Comparison of ENCODE assay signal across 17 cellular contexts in genomic region chr3:197023998-197024651, GRCh38. TPM values are rescaled to one million over a fixed set of nuclear protein-coding genes. Genes with fewer than 3 reads are reported as not detected.
DNase-seq lines count a peak whose midpoint lies in the region; ATAC-seq lines count a peak whose summit lies in the region.
"Had no signal": no experiment of that assay in that cellular context is flagged by ENCODE, and none has a peak within 500 bp of the region (broad histone marks: within the 10 kb centered on the region; RNA-seq: fewer than 3 reads in every experiment).

No MANE protein-coding gene starts in this region.

- peaks cover 11% of the 10 kb centered on the region for H3K4me1 Mint-ChIP-seq in activated CD4-positive, alpha-beta T cell treated with anti-CD3 and anti-CD28 coated beads for 36 hours
- peaks cover 19% of the 10 kb centered on the region for H3K4me1 Mint-ChIP-seq in activated CD4-positive, alpha-beta memory T cell treated with anti-CD3 and anti-CD28 coated beads, Interleukin-2, amount 10 ng/mL, durations not matched to agents 7 days and 5 days
- peaks cover 25% of the 10 kb centered on the region for H3K4me1 Mint-ChIP-seq in activated CD8-positive, alpha-beta T cell treated with anti-CD3 and anti-CD28 coated beads, Interleukin-2, amount 10 ng/mL, durations not matched to agents 7 days and 5 days (ENCODE audit: low read depth)

- H2BK15ac ChIP-seq in neuronal stem cell (ENCODE audit: low read length): peak overlapping the region; percentile 20

- no peaks in the 10 kb centered on the region for H3F3A ChIP-seq in GM23248 (ENCODE audit: insufficient read depth)

- peaks cover 1% of the 10 kb centered on the region for H3K79me1 ChIP-seq in neuronal stem cell (ENCODE audit: low read depth, low read length)

- CTCF ChIA-PET in activated CD4-positive, alpha-beta T cell treated with anti-CD3 and anti-CD28 coated beads for 36 hours (lab: Charles Lee): interaction anchor here (1.6 kb wide), 1 partner anchor 486 kb away, joined by 3 read pairs; no protein-coding TSS in a partner anchor
- CTCF ChIA-PET in activated CD4-positive, alpha-beta memory T cell treated with anti-CD3 and anti-CD28 coated beads, Interleukin-2, amount 10 ng/mL, durations not matched to agents 7 days and 5 days (lab: Charles Lee): interaction anchor here (1.8 kb wide), 1 partner anchor 11 kb away, joined by 7 read pairs; no protein-coding TSS in a partner anchor
- CTCF ChIA-PET in activated CD8-positive, alpha-beta T cell treated with anti-CD3 and anti-CD28 coated beads, Interleukin-2, amount 10 ng/mL, durations not matched to agents 7 days and 5 days (lab: Charles Lee): no interaction called here

- no peak overlapping the region for H3K27ac ChIP-seq in GM23248
- H3K27ac ChIP-seq in neuronal stem cell (replicated peaks; ENCODE audit: low read length): no peak overlapping the region
- H3K27ac ChIP-seq: spleen, uterus had no signal

- peak; percentile 23 for DNase-seq in activated CD4-positive, alpha-beta T cell treated with anti-CD3 and anti-CD28 coated beads for 36 hours
- no peak for DNase-seq in activated CD4-positive, alpha-beta T cell treated with anti-CD3 and anti-CD28 coated beads for 48 hours
- DNase-seq in GM23248 (peak; percentile 27), neuronal stem cell (ENCODE audit: low spot score) (no peak)
- peak; percentile 14 for DNase-seq in activated CD4-positive, alpha-beta memory T cell treated with anti-CD3 and anti-CD28 coated beads, Interleukin-2, amount 10 ng/mL, durations not matched to agents 7 days and 5 days
- no peak for DNase-seq in stimulated activated CD4-positive, alpha-beta T cell treated with anti-CD3 and anti-CD28 coated beads, Interleukin-2, amount 100 ng/mL, for 24 hours
- no peak for DNase-seq in activated CD8-positive, alpha-beta T cell treated with anti-CD3 and anti-CD28 coated beads, Interleukin-2, amount 10 ng/mL, durations not matched to agents 7 days and 5 days
- DNase-seq: activated CD8-positive, alpha-beta memory T cell treated with anti-CD3 and anti-CD28 coated beads, Interleukin-2, amount 50 U/mL, for 4 hours; effector memory CD4-positive, alpha-beta T cell; left ventricle myocardium superior; NCI-H2081 treated with DMSO at 0.1 percent for 48 hours; nucleus accumbens; spleen; uterus had no signal

- H3K14ac ChIP-seq in neuronal stem cell (ENCODE audit: low read length): peak overlapping the region; percentile 3

- in situ Hi-C loops in GM23248 (cut with MboI): no loop called here

- H3K4ac ChIP-seq in neuronal stem cell (ENCODE audit: low read length): no peak overlapping the region

- POLR2A ChIA-PET in activated CD4-positive, alpha-beta T cell treated with anti-CD3 and anti-CD28 coated beads for 36 hours (lab: Charles Lee): no interaction called here
- POLR2A ChIA-PET in activated CD4-positive, alpha-beta memory T cell treated with anti-CD3 and anti-CD28 coated beads, Interleukin-2, amount 10 ng/mL, durations not matched to agents 7 days and 5 days (lab: Charles Lee): interaction anchor here (2.1 to 2.9 kb wide), 2 partner anchors 8 to 20 kb away, joined by 5 to 9 read pairs; no protein-coding TSS in a partner anchor
- POLR2A ChIA-PET in activated CD8-positive, alpha-beta T cell treated with anti-CD3 and anti-CD28 coated beads, Interleukin-2, amount 10 ng/mL, durations not matched to agents 7 days and 5 days (lab: Charles Lee): interaction anchor here (0.6 kb wide), 1 partner anchor 332 kb away, joined by 3 read pairs; no protein-coding TSS in a partner anchor

- intact Hi-C loops in activated CD4-positive, alpha-beta T cell treated with anti-CD3 and anti-CD28 coated beads for 36 hours (cut with DNase I, micrococcal nuclease): no loop called here

- no peaks in the 10 kb centered on the region for H3K9me2 ChIP-seq in GM23248 (ENCODE audit: insufficient read depth)

- no peaks in the 10 kb centered on the region for H3K36me3 Mint-ChIP-seq in activated CD4-positive, alpha-beta T cell treated with anti-CD3 and anti-CD28 coated beads for 36 hours (ENCODE audit: low read depth)
- H3K36me3 Mint-ChIP-seq in activated CD4-positive, alpha-beta memory T cell treated with anti-CD3 and anti-CD28 coated beads, Interleukin-2, amount 10 ng/mL, durations not matched to agents 7 days and 5 days (ENCODE audit: low read depth): no peaks in the 10 kb centered on the region
- no peaks in the 10 kb centered on the region for H3K36me3 Mint-ChIP-seq in activated CD8-positive, alpha-beta T cell treated with anti-CD3 and anti-CD28 coated beads, Interleukin-2, amount 10 ng/mL, durations not matched to agents 7 days and 5 days (ENCODE audit: low read depth)

- H3K27ac Mint-ChIP-seq in activated CD4-positive, alpha-beta T cell treated with anti-CD3 and anti-CD28 coated beads for 36 hours: no peak overlapping the region
- H3K27ac Mint-ChIP-seq in activated CD4-positive, alpha-beta memory T cell treated with anti-CD3 and anti-CD28 coated beads, Interleukin-2, amount 10 ng/mL, durations not matched to agents 7 days and 5 days: no peak overlapping the region
- no peak overlapping the region for H3K27ac Mint-ChIP-seq in activated CD8-positive, alpha-beta T cell treated with anti-CD3 and anti-CD28 coated beads, Interleukin-2, amount 10 ng/mL, durations not matched to agents 7 days and 5 days

- H3K4me3 Mint-ChIP-seq in activated CD4-positive, alpha-beta T cell treated with anti-CD3 and anti-CD28 coated beads for 36 hours: no peak overlapping the region
- no peak overlapping the region for H3K4me3 Mint-ChIP-seq in activated CD4-positive, alpha-beta memory T cell treated with anti-CD3 and anti-CD28 coated beads, Interleukin-2, amount 10 ng/mL, durations not matched to agents 7 days and 5 days
- no peak overlapping the region for H3K4me3 Mint-ChIP-seq in activated CD8-positive, alpha-beta T cell treated with anti-CD3 and anti-CD28 coated beads, Interleukin-2, amount 10 ng/mL, durations not matched to agents 7 days and 5 days

- H3K27me3 ChIP-seq in GM23248 (replicated peaks; ENCODE audit: insufficient read depth) (peaks cover 10% of the 10 kb centered on the region), neuronal stem cell (ENCODE audit: control insufficient read depth in 3 of 3, insufficient read depth in 3 of 3, low read depth in 1 of 3, low read length in 3 of 3) (peaks cover 2 to 90% (median 10%) of the 10 kb centered on the region in 3 experiments)
- H3K27me3 ChIP-seq: Peyer's patch, uterus had no signal

- no peak overlapping the region for H2BK120ac ChIP-seq in neuronal stem cell (ENCODE audit: low read depth, low read length)

- H2BK12ac ChIP-seq in neuronal stem cell (ENCODE audit: low read length): no peak overlapping the region

- H3K9ac ChIP-seq in GM23248 (no peak overlapping the region), neuronal stem cell (ENCODE audit: low read depth, low read length, poor library complexity) (peak overlapping the region; percentile 53)

- H3K23ac ChIP-seq in neuronal stem cell (ENCODE audit: low read depth, low read length, poor library complexity): peak overlapping the region; percentile 8

- no peak overlapping the region for H3K4me2 ChIP-seq in GM23248 (ENCODE audit: unreplicated experiment)
- no peak overlapping the region for H3K4me2 ChIP-seq in neuronal stem cell (ENCODE audit: insufficient read depth, low read length, poor library complexity, severe bottlenecking)

- no peaks in the 10 kb centered on the region for H4K20me1 ChIP-seq in GM23248 (ENCODE audit: insufficient read depth)

- H3K79me2 ChIP-seq in GM23248 (ENCODE audit: insufficient read depth): no peaks in the 10 kb centered on the region

- H2AFZ ChIP-seq in GM23248 (no peak overlapping the region), neuronal stem cell (ENCODE audit: low read length) (no peak overlapping the region)

- WGBS in GM23248 (ENCODE audit: low coverage in 1 of 2, low lambda C conversion rate in 2 of 2, missing lambda C conversion rate in 2 of 2), 2 experiments: 67 to 73% methylated on average over 19 to 33 of the region's 36 CpGs
- no CpG with 5 or more reads among the region's 36 CpGs for whole genome bisulfite sequencing in neuronal stem cell (ENCODE audit: extremely low coverage in 2 of 2, insufficient read length in 2 of 2, insufficient replicate concordance in 1 of 2), 2 donors

- no peak overlapping the region for H4K8ac ChIP-seq in neuronal stem cell (ENCODE audit: low read depth, low read length)

- H3K36me3 ChIP-seq in GM23248 (ENCODE audit: low read depth) (no peaks in the 10 kb centered on the region), neuronal stem cell (replicated peaks in 1 of 2; ENCODE audit: control insufficient read depth in 2 of 2, insufficient read depth in 2 of 2, low read length in 2 of 2) (no peaks in the 10 kb centered on the region)
- H3K36me3 ChIP-seq: Peyer's patch, spleen, uterus had no signal

- ATAC-seq in activated CD4-positive, alpha-beta T cell treated with anti-CD3 and anti-CD28 coated beads for 36 hours: no peak
- no peak for ATAC-seq in activated CD8-positive, alpha-beta T cell treated with anti-CD3 and anti-CD28 coated beads, Interleukin-2, amount 10 ng/mL, durations not matched to agents 7 days and 5 days
- no peak for ATAC-seq in HG02759 (IDR thresholded peaks at IDR 0.05; ENCODE audit: unreplicated experiment)
- ATAC-seq: left ventricle myocardium superior had no signal

- no peak overlapping the region for H3K18ac ChIP-seq in neuronal stem cell (ENCODE audit: low read length)

- no peaks in the 10 kb centered on the region for H3K9me3 Mint-ChIP-seq in activated CD4-positive, alpha-beta T cell treated with anti-CD3 and anti-CD28 coated beads for 36 hours (ENCODE audit: low read depth)
- no peaks in the 10 kb centered on the region for H3K9me3 Mint-ChIP-seq in activated CD4-positive, alpha-beta memory T cell treated with anti-CD3 and anti-CD28 coated beads, Interleukin-2, amount 10 ng/mL, durations not matched to agents 7 days and 5 days
- no peaks in the 10 kb centered on the region for H3K9me3 Mint-ChIP-seq in activated CD8-positive, alpha-beta T cell treated with anti-CD3 and anti-CD28 coated beads, Interleukin-2, amount 10 ng/mL, durations not matched to agents 7 days and 5 days (ENCODE audit: insufficient read depth)

- no peak overlapping the region for H2BK5ac ChIP-seq in neuronal stem cell (ENCODE audit: low read length)

- H3K9me3 ChIP-seq in GM23248 (ENCODE audit: low read depth) (no peaks in the 10 kb centered on the region), neuronal stem cell (replicated peaks in 1 of 2; ENCODE audit: control insufficient read depth in 2 of 2, insufficient read depth in 1 of 2, low read depth in 1 of 2, low read length in 2 of 2) (no peaks in the 10 kb centered on the region)
- H3K9me3 ChIP-seq: Peyer's patch, spleen, uterus had no signal

- H3K4me1 ChIP-seq in GM23248 (ENCODE audit: insufficient read depth) (no peaks in the 10 kb centered on the region), neuronal stem cell (ENCODE audit: control insufficient read depth in 2 of 2, insufficient read depth in 1 of 2, low read depth in 1 of 2, low read length in 2 of 2) (peaks cover 13 to 15% of the 10 kb centered on the region in 2 donors)
- H3K4me1 ChIP-seq: uterus had no signal

- H4K91ac ChIP-seq in neuronal stem cell (ENCODE audit: low read depth, low read length, poor library complexity): no peak overlapping the region

- H3K27me3 Mint-ChIP-seq in activated CD4-positive, alpha-beta T cell treated with anti-CD3 and anti-CD28 coated beads for 36 hours: peaks cover 2% of the 10 kb centered on the region
- H3K27me3 Mint-ChIP-seq in activated CD4-positive, alpha-beta memory T cell treated with anti-CD3 and anti-CD28 coated beads, Interleukin-2, amount 10 ng/mL, durations not matched to agents 7 days and 5 days: peaks cover 18% of the 10 kb centered on the region
- H3K27me3 Mint-ChIP-seq in activated CD8-positive, alpha-beta T cell treated with anti-CD3 and anti-CD28 coated beads, Interleukin-2, amount 10 ng/mL, durations not matched to agents 7 days and 5 days (ENCODE audit: low read depth): peaks cover 3% of the 10 kb centered on the region

- H2AK5ac ChIP-seq in neuronal stem cell (ENCODE audit: low read depth, low read length): peak overlapping the region; percentile 35

- H3K4me3 ChIP-seq in GM23248 (no peak overlapping the region), neuronal stem cell (ENCODE audit: low read length in 2 of 2) (no peak overlapping the region)
- H3K4me3 ChIP-seq: uterus had no signal

RNA-seq across cellular contexts. Expression of gene MELTF, which starts 5.5 kb away (rescaled TPM):
- 1 to 10 TPM; 3.7 to 4.3 TPM for total RNA-seq in activated CD4-positive, alpha-beta T cell treated with anti-CD3 and anti-CD28 coated beads for 36 hours
- 0.86 and 0.89 TPM in 2 replicates for total RNA-seq in GM23248 (2014; rRNA removed; shearing (Covaris generic))
- 0.94 and 1.1 TPM in 2 replicates for polyA plus RNA-seq in GM23248 (2016; fragmentation: Nextera tagmentation; extraction: Ambion mirVana)
- 1 to 10 TPM; 5.1 to 6.1 TPM for total RNA-seq in activated CD4-positive, alpha-beta memory T cell treated with anti-CD3 and anti-CD28 coated beads, Interleukin-2, amount 10 ng/mL, durations not matched to agents 7 days and 5 days
- 4.6 TPM for polyA plus RNA-seq in neuronal stem cell (2013, experiment 1 of 2)
- 5.0 TPM for polyA plus RNA-seq in neuronal stem cell (2013, experiment 2 of 2)
- 1 to 10 TPM; 7.6 to 8.2 TPM for total RNA-seq in activated CD8-positive, alpha-beta T cell treated with anti-CD3 and anti-CD28 coated beads, Interleukin-2, amount 10 ng/mL, durations not matched to agents 7 days and 5 days

RNA-seq across cellular contexts. Expression of gene PIGZ, which starts 55.5 kb away (rescaled TPM):
- total RNA-seq in activated CD4-positive, alpha-beta T cell treated with anti-CD3 and anti-CD28 coated beads for 36 hours: under 1 TPM; 0.44 to 0.71 TPM
- total RNA-seq in GM23248 (2014; rRNA removed; shearing (Covaris generic)): 3.9 and 5.7 TPM in 2 replicates
- polyA plus RNA-seq in GM23248 (2016; fragmentation: Nextera tagmentation; extraction: Ambion mirVana): 7.6 and 9.6 TPM in 2 replicates
- 1 to 10 TPM; 1.7 to 1.8 TPM for total RNA-seq in activated CD4-positive, alpha-beta memory T cell treated with anti-CD3 and anti-CD28 coated beads, Interleukin-2, amount 10 ng/mL, durations not matched to agents 7 days and 5 days
- polyA plus RNA-seq in neuronal stem cell (2013, experiment 1 of 2): 2.0 TPM
- polyA plus RNA-seq in neuronal stem cell (2013, experiment 2 of 2): 1.6 TPM
- 1 to 10 TPM in 1 of 2 experiments, under 1 TPM in 1; 0.81 to 1.9 TPM for total RNA-seq in activated CD8-positive, alpha-beta T cell treated with anti-CD3 and anti-CD28 coated beads, Interleukin-2, amount 10 ng/mL, durations not matched to agents 7 days and 5 days
- total RNA-seq: G401 had no signal

Comparison
In these comparisons a context has a peak if more than half of its experiments do, and no peak if none do; other contexts are left out.
1. DNase-seq: peak in activated CD4-positive, alpha-beta T cell treated with anti-CD3 and anti-CD28 coated beads for 36 hours (single experiment), GM23248 (single experiment) and activated CD4-positive, alpha-beta memory T cell treated with anti-CD3 and anti-CD28 coated beads, Interleukin-2, amount 10 ng/mL, durations not matched to agents 7 days and 5 days (single experiment); none in activated CD4-positive, alpha-beta T cell treated with anti-CD3 and anti-CD28 coated beads for 48 hours (single experiment), neuronal stem cell (single experiment), stimulated activated CD4-positive, alpha-beta T cell treated with anti-CD3 and anti-CD28 coated beads, Interleukin-2, amount 100 ng/mL, for 24 hours (0 of 2) and activated CD8-positive, alpha-beta T cell treated with anti-CD3 and anti-CD28 coated beads, Interleukin-2, amount 10 ng/mL, durations not matched to agents 7 days and 5 days (single experiment).